ENCODE assay signal across 1 cellular context in the genomic region with DNA sequence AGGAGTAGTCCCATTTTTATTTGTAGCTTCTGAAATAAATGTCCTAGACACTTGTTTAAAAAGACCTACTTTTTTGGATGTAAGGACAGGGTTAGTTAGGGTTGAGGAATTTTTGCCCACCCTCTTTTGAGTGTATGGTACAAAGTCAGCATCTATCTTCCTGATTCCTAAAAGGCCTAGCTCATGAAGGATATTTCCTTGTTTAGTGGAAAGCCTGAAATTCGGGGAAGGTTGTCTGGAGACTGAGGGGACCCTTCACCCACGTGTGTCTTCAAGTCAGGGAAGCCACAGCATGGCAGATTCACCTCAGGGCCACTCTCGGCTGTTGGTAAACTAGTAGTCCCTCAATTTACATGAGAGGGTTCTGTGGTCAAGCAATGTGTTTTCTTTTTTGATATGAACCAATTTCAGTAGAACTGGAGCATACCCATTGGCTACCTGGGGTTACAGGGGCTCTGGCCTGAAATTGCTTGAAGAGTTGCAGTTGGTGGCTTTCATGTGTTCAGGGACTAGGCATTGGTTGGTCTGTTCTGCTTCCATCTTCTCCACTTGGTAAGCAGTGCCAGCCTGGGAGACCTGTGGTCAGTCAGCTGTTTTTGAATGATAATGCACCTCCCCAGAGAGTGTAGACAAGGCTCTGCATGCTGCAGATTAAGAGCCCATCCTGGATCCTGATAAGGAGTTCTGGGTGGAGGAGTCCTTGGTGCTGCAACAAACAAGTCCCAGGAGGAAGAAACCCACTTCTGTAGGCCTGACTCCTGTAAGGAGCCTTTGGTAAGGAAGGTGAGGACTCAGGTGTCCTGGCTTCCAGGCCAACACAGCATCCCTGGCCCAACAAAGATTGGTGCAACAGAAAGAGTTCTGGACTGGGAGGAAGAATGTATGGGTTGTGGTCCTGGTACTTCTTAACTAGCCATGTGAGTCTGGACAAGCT.
A peak's percentile ranks its signal among the peaks of the same experiment; 100 is the strongest.
TF ChIP-seq lines count a peak whose summit lies in the region.

No MANE protein-coding gene starts in this region.

TF ChIP-seq in K562, 482 proteins besides CTCF, POLR2A, EP300 and RAD21 (continued from another document):
- TF ChIP-seq, protein P1, sequence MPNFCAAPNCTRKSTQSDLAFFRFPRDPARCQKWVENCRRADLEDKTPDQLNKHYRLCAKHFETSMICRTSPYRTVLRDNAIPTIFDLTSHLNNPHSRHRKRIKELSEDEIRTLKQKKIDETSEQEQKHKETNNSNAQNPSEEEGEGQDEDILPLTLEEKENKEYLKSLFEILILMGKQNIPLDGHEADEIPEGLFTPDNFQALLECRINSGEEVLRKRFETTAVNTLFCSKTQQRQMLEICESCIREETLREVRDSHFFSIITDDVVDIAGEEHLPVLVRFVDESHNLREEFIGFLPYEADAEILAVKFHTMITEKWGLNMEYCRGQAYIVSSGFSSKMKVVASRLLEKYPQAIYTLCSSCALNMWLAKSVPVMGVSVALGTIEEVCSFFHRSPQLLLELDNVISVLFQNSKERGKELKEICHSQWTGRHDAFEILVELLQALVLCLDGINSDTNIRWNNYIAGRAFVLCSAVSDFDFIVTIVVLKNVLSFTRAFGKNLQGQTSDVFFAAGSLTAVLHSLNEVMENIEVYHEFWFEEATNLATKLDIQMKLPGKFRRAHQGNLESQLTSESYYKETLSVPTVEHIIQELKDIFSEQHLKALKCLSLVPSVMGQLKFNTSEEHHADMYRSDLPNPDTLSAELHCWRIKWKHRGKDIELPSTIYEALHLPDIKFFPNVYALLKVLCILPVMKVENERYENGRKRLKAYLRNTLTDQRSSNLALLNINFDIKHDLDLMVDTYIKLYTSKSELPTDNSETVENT (CRISPR knock-in tag; IDR thresholded peaks at IDR 0.05): no peak
- TF ChIP-seq ZNF239 (CRISPR knock-in tag; IDR thresholded peaks at IDR 0.05) (peak; percentile 64; the same call in 1 of the 2 replicates), KDM1A (IDR thresholded peaks at IDR 0.05) (peak; percentile 92 to 96), CBX3 (IDR thresholded peaks at IDR 0.05; ENCODE audit: borderline replicate concordance in 1 of 2, low read length in 2 of 2) (peak in 1 of 2 experiments; percentile 65; a peak in 1 of 3 replicates), TCFL5 (CRISPR knock-in tag; conservative IDR thresholded peaks at IDR 0.05) (no peak; the same call in 1 of the 2 replicates), JUND (IDR thresholded peaks at IDR 0.05; ENCODE audit: borderline replicate concordance, low read depth, low read length) (peak; percentile 68; the same call in 1 of the 2 replicates), JUND (tag; IDR thresholded peaks at IDR 0.05; ENCODE audit: borderline replicate concordance, low read depth, low read length) (peak; percentile 24; the same call in 1 of the 3 replicates), ZNF584 (CRISPR knock-in tag; IDR thresholded peaks at IDR 0.05; ENCODE audit: low read depth) (peak; percentile 86; the same call in 1 of the 2 replicates), HDAC2 (IDR thresholded peaks at IDR 0.05) (peak; percentile 95), BRD9 (IDR thresholded peaks at IDR 0.05; ENCODE audit: low read depth, partially characterized antibody) (peak; percentile 52)
- TF ChIP-seq, protein P2, sequence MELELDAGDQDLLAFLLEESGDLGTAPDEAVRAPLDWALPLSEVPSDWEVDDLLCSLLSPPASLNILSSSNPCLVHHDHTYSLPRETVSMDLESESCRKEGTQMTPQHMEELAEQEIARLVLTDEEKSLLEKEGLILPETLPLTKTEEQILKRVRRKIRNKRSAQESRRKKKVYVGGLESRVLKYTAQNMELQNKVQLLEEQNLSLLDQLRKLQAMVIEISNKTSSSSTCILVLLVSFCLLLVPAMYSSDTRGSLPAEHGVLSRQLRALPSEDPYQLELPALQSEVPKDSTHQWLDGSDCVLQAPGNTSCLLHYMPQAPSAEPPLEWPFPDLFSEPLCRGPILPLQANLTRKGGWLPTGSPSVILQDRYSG (tag; conservative IDR thresholded peaks at IDR 0.05; ENCODE audit: low read depth): peak; percentile 76
TF ChIP-seq in K562: peak in this region for 176.
